1 cellular context compared by ENCODE assay signal in genomic region chr17:38749222-38750043, GRCh38.
TF ChIP-seq lines count a peak whose summit lies in the region.

No MANE protein-coding gene starts in this region.

TF ChIP-seq in A549, 52 proteins besides CTCF, POLR2A, EP300 and RAD21 (continued from another document):
- TF ChIP-seq, protein P1, sequence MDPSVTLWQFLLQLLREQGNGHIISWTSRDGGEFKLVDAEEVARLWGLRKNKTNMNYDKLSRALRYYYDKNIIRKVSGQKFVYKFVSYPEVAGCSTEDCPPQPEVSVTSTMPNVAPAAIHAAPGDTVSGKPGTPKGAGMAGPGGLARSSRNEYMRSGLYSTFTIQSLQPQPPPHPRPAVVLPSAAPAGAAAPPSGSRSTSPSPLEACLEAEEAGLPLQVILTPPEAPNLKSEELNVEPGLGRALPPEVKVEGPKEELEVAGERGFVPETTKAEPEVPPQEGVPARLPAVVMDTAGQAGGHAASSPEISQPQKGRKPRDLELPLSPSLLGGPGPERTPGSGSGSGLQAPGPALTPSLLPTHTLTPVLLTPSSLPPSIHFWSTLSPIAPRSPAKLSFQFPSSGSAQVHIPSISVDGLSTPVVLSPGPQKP (IDR thresholded peaks at IDR 0.05; ENCODE audit: low read depth, low read length), result no peak
- TF ChIP-seq ZFP36 (IDR thresholded peaks at IDR 0.05; ENCODE audit: borderline replicate concordance, partially characterized antibody) (no peak), CHD2 (IDR thresholded peaks at IDR 0.05; ENCODE audit: low read length, partially characterized antibody) (no peak), EHMT2 (IDR thresholded peaks at IDR 0.05; ENCODE audit: low read depth) (no peak), POLR2AphosphoS2 (conservative IDR thresholded peaks at IDR 0.05; ENCODE audit: low read length) (no peak), CHD4 (IDR thresholded peaks at IDR 0.05; ENCODE audit: borderline replicate concordance) (no peak), MAZ (IDR thresholded peaks at IDR 0.05; ENCODE audit: borderline replicate concordance, low read depth, low read length) (0 out of 2 replicates have a peak, but pooled peaks have one; percentile 48), HEYL (CRISPR knock-in tag; IDR thresholded peaks at IDR 0.05) (no peak), JUNB (IDR thresholded peaks at IDR 0.05) (no peak), RARB (CRISPR knock-in tag; IDR thresholded peaks at IDR 0.05) (0 out of 2 replicates have a peak, but pooled peaks have one; percentile 53), EHF (CRISPR knock-in tag; IDR thresholded peaks at IDR 0.05) (peak; percentile 32; the same call in 1 of the 2 replicates), HDAC2 (IDR thresholded peaks at IDR 0.05) (0 out of 2 replicates have a peak, but pooled peaks have one; percentile 32), HOXB5 (CRISPR knock-in tag; IDR thresholded peaks at IDR 0.05) (no peak), MAX (IDR thresholded peaks at IDR 0.05) (peak; percentile 93)
- TF ChIP-seq, protein P2, sequence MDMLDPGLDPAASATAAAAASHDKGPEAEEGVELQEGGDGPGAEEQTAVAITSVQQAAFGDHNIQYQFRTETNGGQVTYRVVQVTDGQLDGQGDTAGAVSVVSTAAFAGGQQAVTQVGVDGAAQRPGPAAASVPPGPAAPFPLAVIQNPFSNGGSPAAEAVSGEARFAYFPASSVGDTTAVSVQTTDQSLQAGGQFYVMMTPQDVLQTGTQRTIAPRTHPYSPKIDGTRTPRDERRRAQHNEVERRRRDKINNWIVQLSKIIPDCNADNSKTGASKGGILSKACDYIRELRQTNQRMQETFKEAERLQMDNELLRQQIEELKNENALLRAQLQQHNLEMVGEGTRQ (IDR thresholded peaks at IDR 0.05), result peak; percentile 57
- TF ChIP-seq, protein P3, sequence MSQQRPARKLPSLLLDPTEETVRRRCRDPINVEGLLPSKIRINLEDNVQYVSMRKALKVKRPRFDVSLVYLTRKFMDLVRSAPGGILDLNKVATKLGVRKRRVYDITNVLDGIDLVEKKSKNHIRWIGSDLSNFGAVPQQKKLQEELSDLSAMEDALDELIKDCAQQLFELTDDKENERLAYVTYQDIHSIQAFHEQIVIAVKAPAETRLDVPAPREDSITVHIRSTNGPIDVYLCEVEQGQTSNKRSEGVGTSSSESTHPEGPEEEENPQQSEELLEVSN (IDR thresholded peaks at IDR 0.05; ENCODE audit: borderline replicate concordance, low read depth), result peak; percentile 96
- TF ChIP-seq, protein P4, sequence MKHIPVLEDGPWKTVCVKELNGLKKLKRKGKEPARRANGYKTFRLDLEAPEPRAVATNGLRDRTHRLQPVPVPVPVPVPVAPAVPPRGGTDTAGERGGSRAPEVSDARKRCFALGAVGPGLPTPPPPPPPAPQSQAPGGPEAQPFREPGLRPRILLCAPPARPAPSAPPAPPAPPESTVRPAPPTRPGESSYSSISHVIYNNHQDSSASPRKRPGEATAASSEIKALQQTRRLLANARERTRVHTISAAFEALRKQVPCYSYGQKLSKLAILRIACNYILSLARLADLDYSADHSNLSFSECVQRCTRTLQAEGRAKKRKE (CRISPR knock-in tag; IDR thresholded peaks at IDR 0.05; ENCODE audit: low read depth), result no peak
- TF ChIP-seq, protein P5, sequence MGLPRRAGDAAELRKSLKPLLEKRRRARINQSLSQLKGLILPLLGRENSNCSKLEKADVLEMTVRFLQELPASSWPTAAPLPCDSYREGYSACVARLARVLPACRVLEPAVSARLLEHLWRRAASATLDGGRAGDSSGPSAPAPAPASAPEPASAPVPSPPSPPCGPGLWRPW (IDR thresholded peaks at IDR 0.05), result no peak
- TF ChIP-seq, protein P6, sequence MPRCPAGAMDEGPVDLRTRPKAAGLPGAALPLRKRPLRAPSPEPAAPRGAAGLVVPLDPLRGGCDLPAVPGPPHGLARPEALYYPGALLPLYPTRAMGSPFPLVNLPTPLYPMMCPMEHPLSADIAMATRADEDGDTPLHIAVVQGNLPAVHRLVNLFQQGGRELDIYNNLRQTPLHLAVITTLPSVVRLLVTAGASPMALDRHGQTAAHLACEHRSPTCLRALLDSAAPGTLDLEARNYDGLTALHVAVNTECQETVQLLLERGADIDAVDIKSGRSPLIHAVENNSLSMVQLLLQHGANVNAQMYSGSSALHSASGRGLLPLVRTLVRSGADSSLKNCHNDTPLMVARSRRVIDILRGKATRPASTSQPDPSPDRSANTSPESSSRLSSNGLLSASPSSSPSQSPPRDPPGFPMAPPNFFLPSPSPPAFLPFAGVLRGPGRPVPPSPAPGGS (IDR thresholded peaks at IDR 0.05), result peak; percentile 81
